ENCODE assay signal across 8 cellular contexts in the genomic region with DNA sequence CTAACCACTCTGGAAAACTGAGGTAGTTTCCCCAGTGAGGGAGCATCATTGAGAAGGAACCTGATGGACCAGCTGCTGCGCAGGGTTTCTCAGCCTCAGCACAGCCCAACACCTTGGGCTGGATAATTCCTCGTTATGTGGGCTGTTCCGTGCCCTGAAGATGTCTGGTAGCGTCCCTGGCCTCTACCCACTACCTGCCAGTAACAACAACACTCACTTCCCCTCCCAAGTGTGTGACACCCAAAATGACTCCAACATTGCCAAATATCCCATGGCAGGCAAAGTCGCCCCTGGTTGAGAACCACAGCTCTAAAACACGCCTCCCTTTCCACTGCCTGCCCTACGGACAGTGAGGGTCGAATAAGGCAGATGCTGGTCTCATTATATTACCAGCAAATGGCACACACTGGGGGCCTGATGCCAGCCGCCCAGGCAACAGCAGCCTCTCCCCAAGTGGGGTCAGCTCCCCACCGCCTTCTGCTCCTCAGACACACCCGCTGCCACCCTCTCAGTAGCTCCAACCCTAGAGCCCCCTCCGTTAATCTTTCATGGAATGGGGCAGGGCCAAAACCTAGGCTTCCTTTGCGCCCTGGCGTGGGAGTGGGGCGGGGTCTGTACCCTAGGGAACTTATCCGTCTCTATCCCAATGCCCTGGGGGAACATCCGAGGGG. TPM values are rescaled to one million over a fixed set of nuclear protein-coding genes. Genes with fewer than 3 reads are reported as not detected.
DNase-seq lines count a peak whose midpoint lies in the region; ATAC-seq and TF ChIP-seq lines count a peak whose summit lies in the region.

No MANE protein-coding gene starts in this region.

- no peak for DNase-seq in activated CD4-positive, alpha-beta T cell treated with anti-CD3 and anti-CD28 coated beads for 36 hours
- DNase-seq in activated CD4-positive, alpha-beta T cell treated with anti-CD3 and anti-CD28 coated beads for 48 hours, result no peak
- DNase-seq in stimulated activated naive CD4-positive, alpha-beta T cell (lab: John Stamatoyannopoulos, UW), result no peak

- intact Hi-C loops in activated CD4-positive, alpha-beta T cell treated with anti-CD3 and anti-CD28 coated beads for 36 hours (cut with DNase I, micrococcal nuclease), result loop anchor here in 1 of 2 experiments (10.0 kb wide), 1 partner anchor 395 kb away; a partner anchor contains a TSS

- POLR2A ChIA-PET in activated CD4-positive, alpha-beta T cell treated with anti-CD3 and anti-CD28 coated beads for 36 hours (lab: Charles Lee), result no interaction called here

- H3K27me3 Mint-ChIP-seq in activated CD4-positive, alpha-beta T cell treated with anti-CD3 and anti-CD28 coated beads for 36 hours, result no peaks in the 10 kb centered on the region

- CTCF ChIA-PET in activated CD4-positive, alpha-beta T cell treated with anti-CD3 and anti-CD28 coated beads for 36 hours (lab: Charles Lee), result interaction anchor here (1.2 to 2.0 kb wide), 4 partner anchors 9 to 47 kb away, joined by 4 to 9 read pairs (median 6); a partner anchor contains a TSS

- H3K4me3 ChIP-seq in WI38 (ENCODE audit: low read depth, low read length), result peak overlapping the region; percentile 61
- H3K4me3 ChIP-seq in iPS-11a (ENCODE audit: low read depth, low read length), result peak overlapping the region; percentile 49

- peaks cover 2% of the 10 kb centered on the region for H3K36me3 Mint-ChIP-seq in activated CD4-positive, alpha-beta T cell treated with anti-CD3 and anti-CD28 coated beads for 36 hours (ENCODE audit: low read depth)

- H3K4me1 Mint-ChIP-seq in activated CD4-positive, alpha-beta T cell treated with anti-CD3 and anti-CD28 coated beads for 36 hours, result peaks cover 28% of the 10 kb centered on the region

- no peak for TF ChIP-seq CTCF in WI38 (IDR thresholded peaks at IDR 0.05; ENCODE audit: low read depth, low read length)

- H3K27ac ChIP-seq in temporal lobe (ENCODE audit: low read depth, low read length), result peak overlapping the region; percentile 22

- ATAC-seq in activated CD4-positive, alpha-beta T cell treated with anti-CD3 and anti-CD28 coated beads for 36 hours, result no peak
- ATAC-seq in GM19455 (IDR thresholded peaks at IDR 0.05; ENCODE audit: unreplicated experiment) (no peak), GM21825 (IDR thresholded peaks at IDR 0.05; ENCODE audit: unreplicated experiment) (no peak)

- peak overlapping the region; percentile 51 for H3K27ac Mint-ChIP-seq in activated CD4-positive, alpha-beta T cell treated with anti-CD3 and anti-CD28 coated beads for 36 hours

- H3K4me3 Mint-ChIP-seq in activated CD4-positive, alpha-beta T cell treated with anti-CD3 and anti-CD28 coated beads for 36 hours, result peak overlapping the region; percentile 87

- no peaks in the 10 kb centered on the region for H3K9me3 Mint-ChIP-seq in activated CD4-positive, alpha-beta T cell treated with anti-CD3 and anti-CD28 coated beads for 36 hours (ENCODE audit: low read depth)

RNA-seq across cellular contexts. Expression of a gene that starts 1.0 kb away (rescaled TPM):
- total RNA-seq in activated CD4-positive, alpha-beta T cell treated with anti-CD3 and anti-CD28 coated beads for 36 hours, result 10 to 100 TPM; 23.9 to 28.4 TPM
- total RNA-seq in temporal lobe, result 2.7 TPM

RNA-seq across cellular contexts. Expression of a gene that starts 32.8 kb away (rescaled TPM):
- under 1 TPM in 1 of 2 experiments, not detected in 1; 0.16 TPM for total RNA-seq in activated CD4-positive, alpha-beta T cell treated with anti-CD3 and anti-CD28 coated beads for 36 hours
- total RNA-seq in temporal lobe, result not detected

RNA-seq across cellular contexts. Expression of a gene that starts 37.3 kb away (rescaled TPM):
- total RNA-seq in activated CD4-positive, alpha-beta T cell treated with anti-CD3 and anti-CD28 coated beads for 36 hours, result not detected
- total RNA-seq in temporal lobe, result 2.0 TPM

RNA-seq across cellular contexts. Expression of a gene that starts 39.6 kb away (rescaled TPM):
- total RNA-seq in activated CD4-positive, alpha-beta T cell treated with anti-CD3 and anti-CD28 coated beads for 36 hours, result not detected
- total RNA-seq in temporal lobe, result 2.0 TPM

RNA-seq across cellular contexts. Expression of a gene that starts 47.3 kb away (rescaled TPM):
- 10 to 100 TPM; 28.1 to 30.7 TPM for total RNA-seq in activated CD4-positive, alpha-beta T cell treated with anti-CD3 and anti-CD28 coated beads for 36 hours
- 30.7 TPM for total RNA-seq in temporal lobe
